In genomic region chr1:31372961-31373896, GRCh38 we compare ENCODE assay signal across 8 cellular contexts. TPM values are rescaled to one million over a fixed set of nuclear protein-coding genes. Genes with fewer than 3 reads are reported as not detected.
DNase-seq lines count a peak whose midpoint lies in the region; ATAC-seq and TF ChIP-seq lines count a peak whose summit lies in the region.

Gene FABP3 (minus strand): TSS chr1:31373076. CDS start chr1:31373014, 62 bp downstream.

- 2 to 3% methylated on average over 45 to 46 of the region's 46 CpGs for WGBS in lung, 2 donors

- peaks cover 8% of the 10 kb centered on the region for H3K4me1 ChIP-seq in CD8-positive, alpha-beta memory T cell (ENCODE audit: insufficient read depth, low read length)
- H3K4me1 ChIP-seq in lung (ENCODE audit: control insufficient read depth in 2 of 2, insufficient read depth in 2 of 2, low read length in 2 of 2), result peaks cover 0 to 6% of the 10 kb centered on the region in 2 donors

- H3K4me3 ChIP-seq in CD8-positive, alpha-beta memory T cell (ENCODE audit: low read length), result peak within 1 kb of the TSS; percentile 65
- H3K4me3 ChIP-seq in WERI-Rb-1 (ENCODE audit: low read depth, low read length) (peak within 1 kb of the TSS; percentile 25), lung (peak within 1 kb of the TSS; percentile 3)

- POLR2A ChIA-PET in CD8-positive, alpha-beta memory T cell (lab: Charles Lee), result interaction anchor here (0.8 to 1.0 kb wide), 2 partner anchors 11 to 76 kb away, joined by 4 to 5 read pairs; partner anchors contain the start of gene ZCCHC17

- H3K27ac ChIP-seq in CD8-positive, alpha-beta memory T cell (ENCODE audit: low read depth, low read length), result no peak within 1 kb of the TSS
- peak within 1 kb of the TSS; percentile 44 for H3K27ac ChIP-seq in WERI-Rb-1
- H3K27ac ChIP-seq in lung (ENCODE audit: low read depth in 1 of 2, low read length in 1 of 2), result peak within 1 kb of the TSS; percentile 78 to 95

- peak within 1 kb of the TSS in 5 of 8 donors; percentile 12 to 94 (median 57) for H3K27ac Mint-ChIP-seq in CD8-positive, alpha-beta memory T cell
- H3K27ac Mint-ChIP-seq in stimulated activated memory B cell treated with anti-CD40 and anti-IgM and Interleukin-4, amounts not matched to agents 10 μg/mL and 1 μg/mL and 100 μg/mL, for 72 hours, result no peak within 1 kb of the TSS

- no peaks in the 10 kb centered on the region for H3K36me3 ChIP-seq in CD8-positive, alpha-beta memory T cell (ENCODE audit: insufficient read depth, low read length)
- no peaks in the 10 kb centered on the region; the same call in 1 of the 2 replicates for H3K36me3 ChIP-seq in WERI-Rb-1
- no peaks in the 10 kb centered on the region for H3K36me3 ChIP-seq in lung (ENCODE audit: control insufficient read depth in 2 of 2, insufficient read depth in 2 of 2, low read length in 2 of 2)

- peaks cover 12 to 19% (median 16%) of the 10 kb centered on the region in 3 donors for H3K4me1 Mint-ChIP-seq in CD8-positive, alpha-beta memory T cell
- H3K4me1 Mint-ChIP-seq in stimulated activated memory B cell treated with anti-CD40 and anti-IgM and Interleukin-4, amounts not matched to agents 10 μg/mL and 1 μg/mL and 100 μg/mL, for 72 hours, result peaks cover 24% of the 10 kb centered on the region

- H3K9me3 ChIP-seq in CD8-positive, alpha-beta memory T cell (ENCODE audit: low read length), result no peaks in the 10 kb centered on the region
- H3K9me3 ChIP-seq in WERI-Rb-1 (ENCODE audit: severe bottlenecking) (no peaks in the 10 kb centered on the region), lung (ENCODE audit: control insufficient read depth in 2 of 2, insufficient read depth in 1 of 2, low read length in 1 of 2) (no peaks in the 10 kb centered on the region)

- H3K4me3 Mint-ChIP-seq in CD8-positive, alpha-beta memory T cell, result peak within 1 kb of the TSS; percentile 54 to 96 (median 87)
- peak within 1 kb of the TSS; percentile 71 for H3K4me3 Mint-ChIP-seq in stimulated activated memory B cell treated with anti-CD40 and anti-IgM and Interleukin-4, amounts not matched to agents 10 μg/mL and 1 μg/mL and 100 μg/mL, for 72 hours

- TF ChIP-seq CTCF in WERI-Rb-1 (IDR thresholded peaks at IDR 0.05; ENCODE audit: low read depth, low read length) (peak; percentile 15; the same call in 1 of the 2 replicates), lung (IDR thresholded peaks at IDR 0.05; ENCODE audit: control extremely low read depth, extremely low read depth) (no peak)

- CTCF ChIA-PET in CD8-positive, alpha-beta memory T cell (lab: Charles Lee), result interaction anchor here (1.6 to 2.1 kb wide), 3 partner anchors 22 to 176 kb away, joined by 3 to 14 read pairs (median 6); no protein-coding TSS in a partner anchor

- H3K9me3 Mint-ChIP-seq in CD8-positive, alpha-beta memory T cell, result no peaks in the 10 kb centered on the region
- no peaks in the 10 kb centered on the region for H3K9me3 Mint-ChIP-seq in stimulated activated memory B cell treated with anti-CD40 and anti-IgM and Interleukin-4, amounts not matched to agents 10 μg/mL and 1 μg/mL and 100 μg/mL, for 72 hours

- H3K36me3 Mint-ChIP-seq in CD8-positive, alpha-beta memory T cell, result no peaks in the 10 kb centered on the region
- no peaks in the 10 kb centered on the region for H3K36me3 Mint-ChIP-seq in stimulated activated memory B cell treated with anti-CD40 and anti-IgM and Interleukin-4, amounts not matched to agents 10 μg/mL and 1 μg/mL and 100 μg/mL, for 72 hours

- H3K27me3 ChIP-seq in CD8-positive, alpha-beta memory T cell (ENCODE audit: insufficient read depth, low read length, poor library complexity, severe bottlenecking), result no peaks in the 10 kb centered on the region
- H3K27me3 ChIP-seq in WERI-Rb-1 (ENCODE audit: insufficient read depth, low read depth, severe bottlenecking) (no peaks in the 10 kb centered on the region), lung (ENCODE audit: control insufficient read depth, insufficient read depth) (no peaks in the 10 kb centered on the region)

- ATAC-seq in lung (ENCODE audit: insufficient read depth, low FRiP score) (peak; percentile 71), HG02571 (IDR thresholded peaks at IDR 0.05; ENCODE audit: unreplicated experiment) (no peak)
- ATAC-seq in stimulated activated memory B cell treated with anti-CD40 and anti-IgM and Interleukin-4, amounts not matched to agents 10 μg/mL and 1 μg/mL and 100 μg/mL, for 72 hours, result peak; percentile 65

- DNase-seq in CD8-positive, alpha-beta memory T cell, result peak in 1 of 5 donors; percentile 10
- DNase-seq in HuH-7.5 (ENCODE audit: low spot score) (peak; percentile 63), WERI-Rb-1 (peak; percentile 78), epidermal melanocyte (ENCODE audit: insufficient read length, low spot score) (peak; percentile 42), lung (ENCODE audit: low spot score) (peak; percentile 74), SHP77 treated with DMSO at 0.1 percent for 48 hours (lab: John Stamatoyannopoulos, UW) (no peak)

- H3K27me3 Mint-ChIP-seq in CD8-positive, alpha-beta memory T cell, result no peaks in the 10 kb centered on the region
- peaks cover 37% of the 10 kb centered on the region for H3K27me3 Mint-ChIP-seq in stimulated activated memory B cell treated with anti-CD40 and anti-IgM and Interleukin-4, amounts not matched to agents 10 μg/mL and 1 μg/mL and 100 μg/mL, for 72 hours

RNA-seq across cellular contexts. Expression of gene FABP3, which starts in this region (rescaled TPM):
- not detected for total RNA-seq in CD8-positive, alpha-beta memory T cell
- not detected for polyA plus RNA-seq in CD8-positive, alpha-beta memory T cell
- total RNA-seq in lung, result 10 to 100 TPM in 1 of 2 donors, 1 to 10 TPM in 1; 7.5 to 19.1 TPM
- polyA plus RNA-seq in lung, result 10 to 100 TPM in 1 of 2 donors, 1 to 10 TPM in 1; 1.7 to 39.8 TPM

Comparison
In these comparisons a context has a peak if more than half of its experiments do, and no peak if none do; other contexts are left out.
1. RNA of gene FABP3 (total RNA-seq): 7.5 to 19.1 TPM in lung; not detected in CD8-positive, alpha-beta memory T cell; every median in the first group is over 4 times any median in the second.
2. H3K4me3 ChIP-seq: peak in every context shown above with its lines; median percentile 65 in CD8-positive, alpha-beta memory T cell; 25 in WERI-Rb-1; 3 in lung.